Comparison of ENCODE assay signal across 13 cellular contexts in the genomic region with DNA sequence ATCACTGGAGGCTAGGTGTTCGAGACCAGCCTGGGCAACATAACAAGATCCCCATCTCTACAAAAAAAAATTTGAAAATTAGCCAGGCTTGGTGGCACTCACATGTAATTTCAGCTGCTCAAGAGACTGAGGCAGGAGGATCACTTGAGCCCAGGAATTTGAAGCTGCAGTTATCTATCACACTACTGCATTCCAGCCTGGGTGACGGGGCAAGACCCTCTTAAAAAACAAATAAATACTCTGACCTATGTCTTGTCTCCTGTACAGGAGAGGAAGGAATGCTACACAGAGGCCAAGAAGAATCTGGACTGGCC. TPM values are rescaled to one million over a fixed set of nuclear protein-coding genes. Genes with fewer than 3 reads are reported as not detected.
A peak's percentile ranks its signal among the peaks of the same experiment; 100 is the strongest.
DNase-seq lines count a peak whose midpoint lies in the region; ATAC-seq and TF ChIP-seq lines count a peak whose summit lies in the region.
"Had no signal": no experiment of that assay in that cellular context is flagged by ENCODE, and none has a peak within 500 bp of the region (broad histone marks: within the 10 kb centered on the region; RNA-seq: fewer than 3 reads in every experiment).

No MANE protein-coding gene starts in this region.

- peaks cover 44% of the 10 kb centered on the region for H3K36me3 Mint-ChIP-seq in activated CD4-positive, alpha-beta T cell treated with anti-CD3 and anti-CD28 coated beads for 36 hours (ENCODE audit: low read depth)
- peaks cover 38% of the 10 kb centered on the region for H3K36me3 Mint-ChIP-seq in activated CD4-positive, alpha-beta memory T cell treated with anti-CD3 and anti-CD28 coated beads for 36 hours

- H3K27ac ChIP-seq in left lung (peak overlapping the region; percentile 67 to 75), substantia nigra (ENCODE audit: low read depth, low read length, poor library complexity, severe bottlenecking) (peak overlapping the region; percentile 84)

- no peaks in the 10 kb centered on the region for H3K27me3 Mint-ChIP-seq in activated CD4-positive, alpha-beta T cell treated with anti-CD3 and anti-CD28 coated beads for 36 hours
- no peaks in the 10 kb centered on the region for H3K27me3 Mint-ChIP-seq in activated CD4-positive, alpha-beta memory T cell treated with anti-CD3 and anti-CD28 coated beads for 36 hours
- H3K27me3 Mint-ChIP-seq: activated B cell treated with CpG ODN at 0.5 μM for 24 hours had no signal

- no peak for TF ChIP-seq CTCF in left lung (IDR thresholded peaks at IDR 0.05)

- peaks cover 59% of the 10 kb centered on the region for H3K4me1 Mint-ChIP-seq in activated CD4-positive, alpha-beta T cell treated with anti-CD3 and anti-CD28 coated beads for 36 hours
- peaks cover 58% of the 10 kb centered on the region for H3K4me1 Mint-ChIP-seq in activated CD4-positive, alpha-beta memory T cell treated with anti-CD3 and anti-CD28 coated beads for 36 hours (ENCODE audit: low read depth)

- CTCF ChIA-PET in activated CD4-positive, alpha-beta T cell treated with anti-CD3 and anti-CD28 coated beads for 36 hours (lab: Charles Lee) = interaction anchor here (1.0 to 7.2 kb wide), 5 partner anchors 12 to 60 kb away, joined by 3 to 161 read pairs (median 8); partner anchors contain the start of gene BCL2L1
- CTCF ChIA-PET in activated CD4-positive, alpha-beta memory T cell treated with anti-CD3 and anti-CD28 coated beads for 36 hours (lab: Charles Lee) = interaction anchor here (1.4 to 9.9 kb wide), 3 partner anchors 11 to 57 kb away, joined by 3 to 417 read pairs (median 5); partner anchors contain the start of gene BCL2L1

- no peaks in the 10 kb centered on the region for H3K9me3 ChIP-seq in left lung

- no peaks in the 10 kb centered on the region for H3K9me3 Mint-ChIP-seq in activated CD4-positive, alpha-beta T cell treated with anti-CD3 and anti-CD28 coated beads for 36 hours (ENCODE audit: low read depth)
- no peaks in the 10 kb centered on the region for H3K9me3 Mint-ChIP-seq in activated CD4-positive, alpha-beta memory T cell treated with anti-CD3 and anti-CD28 coated beads for 36 hours
- H3K9me3 Mint-ChIP-seq: activated B cell treated with CpG ODN at 0.5 μM for 24 hours had no signal

- POLR2A ChIA-PET in activated CD4-positive, alpha-beta T cell treated with anti-CD3 and anti-CD28 coated beads for 36 hours (lab: Charles Lee) = interaction anchor here (1.0 kb wide), 1 partner anchor 11 kb away, joined by 7 read pairs; no protein-coding TSS in a partner anchor
- POLR2A ChIA-PET in activated CD4-positive, alpha-beta memory T cell treated with anti-CD3 and anti-CD28 coated beads for 36 hours (lab: Charles Lee) = interaction anchor here (0.7 to 1.6 kb wide), 3 partner anchors 59 to 64 kb away, joined by 3 to 5 read pairs (median 4); partner anchors contain the start of gene BCL2L1

- intact Hi-C loops in activated CD4-positive, alpha-beta T cell treated with anti-CD3 and anti-CD28 coated beads for 36 hours (cut with DNase I, micrococcal nuclease) = loop anchor here in 1 of 2 experiments (2.0 kb wide), 1 partner anchor 29 kb away; no protein-coding TSS in a partner anchor
- intact Hi-C loops in activated CD4-positive, alpha-beta memory T cell treated with anti-CD3 and anti-CD28 coated beads for 36 hours (cut with micrococcal nuclease) = no loop called here
- intact Hi-C loops in left lung (cut with DNase I) = loop anchor here in 1 of 2 donors (10.0 kb wide), 1 partner anchor 61 kb away; the partner anchor contains the start of gene BCL2L1

- peaks cover 38 to 71% of the 10 kb centered on the region in 2 donors for H3K4me1 ChIP-seq in left lung

- peak overlapping the region; percentile 62 for H3K27ac Mint-ChIP-seq in activated CD4-positive, alpha-beta T cell treated with anti-CD3 and anti-CD28 coated beads for 36 hours
- H3K27ac Mint-ChIP-seq in activated CD4-positive, alpha-beta memory T cell treated with anti-CD3 and anti-CD28 coated beads for 36 hours = peak overlapping the region; percentile 85
- H3K27ac Mint-ChIP-seq: activated B cell treated with CpG ODN at 0.5 μM for 24 hours had no signal

- peaks cover 0 to 28% of the 10 kb centered on the region in 2 donors for H3K36me3 ChIP-seq in left lung
- peaks cover 4% of the 10 kb centered on the region for H3K36me3 ChIP-seq in H7 (replicated peaks; ENCODE audit: control insufficient read depth, insufficient read depth, low read length)

- H3K4me3 ChIP-seq in left lung (no peak overlapping the region), H7 (ENCODE audit: insufficient read depth, low read depth, low read length) (no peak overlapping the region)

- no peak overlapping the region for H3K4me3 Mint-ChIP-seq in activated CD4-positive, alpha-beta T cell treated with anti-CD3 and anti-CD28 coated beads for 36 hours
- no peak overlapping the region for H3K4me3 Mint-ChIP-seq in activated CD4-positive, alpha-beta memory T cell treated with anti-CD3 and anti-CD28 coated beads for 36 hours

- H3K27me3 ChIP-seq in left lung (no peaks in the 10 kb centered on the region), H7 (ENCODE audit: control insufficient read depth, insufficient read depth, low read length) (no peaks in the 10 kb centered on the region)

- no peak for ATAC-seq in activated CD4-positive, alpha-beta T cell treated with anti-CD3 and anti-CD28 coated beads for 36 hours
- ATAC-seq in left lung = no peak

- no peak for DNase-seq in activated CD4-positive, alpha-beta T cell treated with anti-CD3 and anti-CD28 coated beads for 36 hours
- no peak for DNase-seq in activated CD4-positive, alpha-beta T cell treated with anti-CD3 and anti-CD28 coated beads, Interleukin-2, amount 50 U/mL, for 4 hours
- DNase-seq in activated CD4-positive, alpha-beta memory T cell treated with anti-CD3 and anti-CD28 coated beads for 36 hours = no peak
- DNase-seq in left lung (no peak), substantia nigra (lab: John Stamatoyannopoulos, UW) (no peak), AG20443 (ENCODE audit: low spot score) (no peak), D341Med (ENCODE audit: low spot score) (no peak), H7 (no peak)
- DNase-seq: activated B cell treated with CpG ODN at 0.5 μM for 24 hours, KG1 had no signal

RNA-seq across cellular contexts. Expression of gene COX4I2, which starts 25.8 kb away (rescaled TPM):
- not detected for total RNA-seq in activated CD4-positive, alpha-beta T cell treated with anti-CD3 and anti-CD28 coated beads for 36 hours
- total RNA-seq in activated CD4-positive, alpha-beta memory T cell treated with anti-CD3 and anti-CD28 coated beads for 36 hours = not detected
- total RNA-seq in left lung = 10 to 100 TPM; 13.5 to 15.7 TPM
- 0.21 TPM in 1 of 2 replicates, not detected in the other for total RNA-seq in H7 (2014; rRNA removed; shearing (Covaris generic))
- total RNA-seq: A172, activated B cell treated with CpG ODN at 0.5 μM for 24 hours, endothelial cell of umbilical vein, G401 had no signal

RNA-seq across cellular contexts. Expression of gene ID1, which starts 58.4 kb away (rescaled TPM):
- total RNA-seq in activated CD4-positive, alpha-beta T cell treated with anti-CD3 and anti-CD28 coated beads for 36 hours = 1 to 10 TPM; 2.2 to 3.5 TPM
- 1 to 10 TPM in 1 of 2 experiments, under 1 TPM in 1; 0.90 to 1.3 TPM for total RNA-seq in activated CD4-positive, alpha-beta memory T cell treated with anti-CD3 and anti-CD28 coated beads for 36 hours
- 100 to 1,000 TPM; 185 to 297 TPM for total RNA-seq in left lung
- 424 and 491 TPM in 2 replicates for total RNA-seq in H7 (2014; rRNA removed; shearing (Covaris generic))

RNA-seq across cellular contexts. Expression of gene BCL2L1, which starts 59.2 kb away (rescaled TPM):
- 100 to 1,000 TPM; 107 to 121 TPM for total RNA-seq in activated CD4-positive, alpha-beta T cell treated with anti-CD3 and anti-CD28 coated beads for 36 hours
- 100 to 1,000 TPM; 126 to 129 TPM for total RNA-seq in activated CD4-positive, alpha-beta memory T cell treated with anti-CD3 and anti-CD28 coated beads for 36 hours
- 100 to 1,000 TPM; 122 to 181 TPM for total RNA-seq in left lung
- total RNA-seq in H7 (2014; rRNA removed; shearing (Covaris generic)) = 38.5 and 53.6 TPM in 2 replicates

Comparison
In these comparisons a context has a peak if more than half of its experiments do, and no peak if none do; other contexts are left out.
1. RNA of gene COX4I2, which starts 25.8 kb away (total RNA-seq): 13.5 to 15.7 TPM in left lung; 0.21 TPM in H7, not detected in activated CD4-positive, alpha-beta T cell treated with anti-CD3 and anti-CD28 coated beads for 36 hours and not detected in activated CD4-positive, alpha-beta memory T cell treated with anti-CD3 and anti-CD28 coated beads for 36 hours; every median in the first group is over 10 times any median in the second.
2. RNA of gene ID1, which starts 58.4 kb away (total RNA-seq): 424 to 491 TPM in H7 and 185 to 297 TPM in left lung; 2.2 to 3.5 TPM in activated CD4-positive, alpha-beta T cell treated with anti-CD3 and anti-CD28 coated beads for 36 hours and 0.90 to 1.3 TPM in activated CD4-positive, alpha-beta memory T cell treated with anti-CD3 and anti-CD28 coated beads for 36 hours; every median in the first group is over 10 times any median in the second.